In the genomic region with DNA sequence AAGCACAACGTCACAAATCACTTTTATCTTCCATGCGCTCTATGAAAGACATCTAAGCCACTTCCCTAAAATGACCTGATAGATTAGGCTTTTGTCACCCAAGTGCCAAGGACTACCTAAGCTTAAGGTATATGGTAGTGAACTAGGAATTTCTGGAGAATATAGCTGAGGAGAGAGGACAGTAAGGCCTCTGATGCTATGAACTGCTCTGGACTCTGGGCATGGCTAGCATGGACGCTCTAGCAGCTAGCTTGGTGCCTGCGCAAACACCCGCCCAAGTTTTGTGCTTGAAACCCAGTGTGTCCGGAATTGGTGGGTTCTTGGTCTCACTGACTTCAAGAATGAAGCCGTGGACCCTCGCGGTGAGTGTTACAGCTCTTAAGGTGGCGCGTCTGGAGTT, we compare ENCODE assay signal across 1 cellular context.
TF ChIP-seq lines count a peak whose summit lies in the region.

No MANE protein-coding gene starts in this region.

TF ChIP-seq in SK-N-SH, 30 proteins besides CTCF, POLR2A, EP300 and RAD21 (continued from another document):
- TF ChIP-seq POLR2AphosphoS5 (IDR thresholded peaks at IDR 0.05; ENCODE audit: low read depth, low read length): no peak
- TF ChIP-seq MXI1 (IDR thresholded peaks at IDR 0.05; ENCODE audit: low read depth, low read length): no peak
- no peak for TF ChIP-seq RXRA (IDR thresholded peaks at IDR 0.05; ENCODE audit: borderline replicate concordance, low read depth)
